ENCODE assay signal across 9 cellular contexts in the genomic region with DNA sequence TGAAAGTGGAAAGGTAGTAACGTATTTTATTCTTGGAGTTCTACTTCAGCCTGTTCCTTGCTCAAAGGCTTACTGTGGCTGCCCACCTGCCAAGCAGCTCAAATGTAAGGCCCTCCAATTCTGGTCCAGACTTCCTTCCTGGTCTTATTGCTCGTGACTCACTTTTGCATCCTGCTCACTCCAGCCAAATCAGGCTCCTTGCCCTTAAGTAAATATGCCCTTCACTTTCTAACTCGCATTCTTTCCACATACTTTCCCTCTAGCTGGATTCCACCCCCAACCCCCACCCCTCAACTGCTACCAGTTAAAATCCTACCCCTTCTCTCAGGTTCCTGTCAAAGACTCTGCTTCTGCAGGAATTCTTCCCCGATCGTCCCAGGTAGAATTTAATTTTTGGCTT.
DNase-seq lines count a peak whose midpoint lies in the region; ATAC-seq, FAIRE-seq and TF ChIP-seq lines count a peak whose summit lies in the region.
"Had no signal": no experiment of that assay in that cellular context is flagged by ENCODE, and none has a peak within 500 bp of the region (broad histone marks: within the 10 kb centered on the region; RNA-seq: fewer than 3 reads in every experiment).

No MANE protein-coding gene starts in this region.

- no peaks in the 10 kb centered on the region for H3K79me2 ChIP-seq in hepatocyte

- ATAC-seq in sciatic nerve, result peak; percentile 53
- ATAC-seq in HG02798 (IDR thresholded peaks at IDR 0.05; ENCODE audit: poor library complexity, unreplicated experiment), result no peak
- ATAC-seq in naive thymus-derived CD8-positive, alpha-beta T cell, result no peak

- DNase-seq in H54 (ENCODE audit: insufficient read length, low spot score) (peak; percentile 53), astrocyte of the hippocampus (ENCODE audit: low read depth, low spot score) (peak; percentile 90), hepatocyte (ENCODE audit: low spot score) (peak; percentile 60), sciatic nerve (ENCODE audit: low spot score) (no peak), NCI-H526 treated with DMSO at 0.1 percent for 48 hours (lab: John Stamatoyannopoulos, UW) (no peak), amygdala (lab: John Stamatoyannopoulos, UW) (no peak)
- no peak for DNase-seq in naive thymus-derived CD8-positive, alpha-beta T cell
- DNase-seq: NCI-H510A had no signal

- H3K4me1 ChIP-seq in hepatocyte (ENCODE audit: insufficient read depth), result peaks cover 31% of the 10 kb centered on the region

- peaks cover 0 to 5% (median 0%) of the 10 kb centered on the region in 3 donors for H3K36me3 Mint-ChIP-seq in naive thymus-derived CD8-positive, alpha-beta T cell

- whole genome bisulfite sequencing in hepatocyte (ENCODE audit: low lambda C conversion rate, missing lambda C conversion rate), result 63% methylated on average over 5 of the region's 5 CpGs

- H3K9me3 Mint-ChIP-seq in naive thymus-derived CD8-positive, alpha-beta T cell, result no peaks in the 10 kb centered on the region

- TF ChIP-seq POLR2A in H54 (IDR thresholded peaks at IDR 0.05; ENCODE audit: low read depth, low read length), result no peak

- TF ChIP-seq CTCF in hepatocyte (IDR thresholded peaks at IDR 0.05; ENCODE audit: poor library complexity), result no peak

- no peaks in the 10 kb centered on the region for H3K36me3 ChIP-seq in hepatocyte (replicated peaks; ENCODE audit: insufficient read depth, low read depth)

- H2AFZ ChIP-seq in hepatocyte, result no peak overlapping the region

- peak overlapping the region; percentile 56 for H3K4me2 ChIP-seq in hepatocyte

- no peak overlapping the region for H3K4me3 Mint-ChIP-seq in naive thymus-derived CD8-positive, alpha-beta T cell

- peak overlapping the region; percentile 86 for H3K27ac ChIP-seq in hepatocyte

- no peaks in the 10 kb centered on the region for H3K9me2 ChIP-seq in hepatocyte (replicated peaks; ENCODE audit: insufficient read depth)

- no peaks in the 10 kb centered on the region for H3K27me3 ChIP-seq in hepatocyte

- H4K20me1 ChIP-seq in hepatocyte (ENCODE audit: insufficient read depth, poor library complexity, severe bottlenecking), result no peaks in the 10 kb centered on the region

- POLR2A ChIA-PET in naive thymus-derived CD8-positive, alpha-beta T cell (lab: Charles Lee), result no interaction called here

- intact Hi-C loops in sciatic nerve (cut with DNase I), result no loop called here

- peak overlapping the region in 2 of 10 donors; percentile 41 to 60 for H3K27ac Mint-ChIP-seq in naive thymus-derived CD8-positive, alpha-beta T cell

- no peaks in the 10 kb centered on the region for H3K27me3 Mint-ChIP-seq in naive thymus-derived CD8-positive, alpha-beta T cell

- no peaks in the 10 kb centered on the region for H3K9me3 ChIP-seq in hepatocyte (ENCODE audit: low read depth)

- H3K4me3 ChIP-seq in hepatocyte, result no peak overlapping the region

- peak; percentile 75 for FAIRE-seq in H54 (lab: Jason Lieb, UNC)

- peaks cover 23 to 50% (median 34%) of the 10 kb centered on the region in 4 donors for H3K4me1 Mint-ChIP-seq in naive thymus-derived CD8-positive, alpha-beta T cell

Comparison
In these comparisons a context has a peak if more than half of its experiments do, and no peak if none do; other contexts are left out.
1. DNase-seq: peak in H54 (single experiment), astrocyte of the hippocampus (single experiment) and hepatocyte (single experiment); none in sciatic nerve (single experiment), NCI-H526 treated with DMSO at 0.1 percent for 48 hours (single experiment), amygdala (0 of 56) and naive thymus-derived CD8-positive, alpha-beta T cell (0 of 10).